In the genomic region with DNA sequence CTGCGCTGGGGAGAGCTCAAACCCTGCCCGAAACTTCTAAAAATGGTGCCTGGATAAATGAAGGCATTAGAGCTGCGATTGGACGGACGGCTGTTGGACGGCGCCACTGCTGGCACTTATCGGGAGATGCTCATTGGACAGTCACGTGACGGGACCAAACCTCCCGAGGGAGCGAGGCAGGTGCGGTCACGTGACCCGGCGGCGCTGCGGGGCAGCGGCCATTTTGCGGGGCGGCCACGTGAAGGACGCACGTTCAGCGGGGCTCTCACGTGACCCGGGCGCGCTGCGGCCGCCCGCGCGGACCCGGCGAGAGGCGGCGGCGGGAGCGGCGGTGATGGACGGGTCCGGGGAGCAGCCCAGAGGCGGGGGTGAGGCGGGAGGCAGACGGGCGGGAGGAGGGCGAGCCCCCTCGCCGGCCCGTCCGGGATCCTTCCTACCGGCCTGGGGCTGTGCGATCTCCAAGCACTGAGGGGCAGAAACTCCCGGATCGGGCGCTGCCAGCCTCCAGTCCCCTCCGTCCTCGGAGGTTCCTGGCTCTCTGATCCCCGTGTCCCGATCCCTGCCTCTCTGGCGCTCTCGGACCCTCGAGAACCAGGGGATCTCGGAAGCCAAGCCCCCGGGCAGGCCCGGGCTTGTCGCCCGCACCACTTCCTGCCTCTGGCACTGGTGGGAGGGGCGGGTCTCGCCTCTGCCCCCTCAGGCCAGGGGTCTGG, we compare ENCODE assay signal across 1 cellular context.
TF ChIP-seq lines count a peak whose summit lies in the region.

A gene (plus strand): TSS at position 281 of the 713 bp plus-strand sequence. CDS start 54 bp downstream, at position 335.

TF ChIP-seq in HepG2, 621 proteins besides CTCF, POLR2A, EP300 and RAD21 (continued from another document and continues in another):
- TF ChIP-seq, protein P1, sequence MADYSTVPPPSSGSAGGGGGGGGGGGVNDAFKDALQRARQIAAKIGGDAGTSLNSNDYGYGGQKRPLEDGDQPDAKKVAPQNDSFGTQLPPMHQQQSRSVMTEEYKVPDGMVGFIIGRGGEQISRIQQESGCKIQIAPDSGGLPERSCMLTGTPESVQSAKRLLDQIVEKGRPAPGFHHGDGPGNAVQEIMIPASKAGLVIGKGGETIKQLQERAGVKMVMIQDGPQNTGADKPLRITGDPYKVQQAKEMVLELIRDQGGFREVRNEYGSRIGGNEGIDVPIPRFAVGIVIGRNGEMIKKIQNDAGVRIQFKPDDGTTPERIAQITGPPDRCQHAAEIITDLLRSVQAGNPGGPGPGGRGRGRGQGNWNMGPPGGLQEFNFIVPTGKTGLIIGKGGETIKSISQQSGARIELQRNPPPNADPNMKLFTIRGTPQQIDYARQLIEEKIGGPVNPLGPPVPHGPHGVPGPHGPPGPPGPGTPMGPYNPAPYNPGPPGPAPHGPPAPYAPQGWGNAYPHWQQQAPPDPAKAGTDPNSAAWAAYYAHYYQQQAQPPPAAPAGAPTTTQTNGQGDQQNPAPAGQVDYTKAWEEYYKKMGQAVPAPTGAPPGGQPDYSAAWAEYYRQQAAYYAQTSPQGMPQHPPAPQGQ (CRISPR knock-in tag; IDR thresholded peaks at IDR 0.05; ENCODE audit: borderline replicate concordance) = no peak
- TF ChIP-seq GATAD2A (CRISPR knock-in tag; IDR thresholded peaks at IDR 0.05) = peak; percentile 23; the same call in 1 of the 2 replicates
- TF ChIP-seq, protein P2, sequence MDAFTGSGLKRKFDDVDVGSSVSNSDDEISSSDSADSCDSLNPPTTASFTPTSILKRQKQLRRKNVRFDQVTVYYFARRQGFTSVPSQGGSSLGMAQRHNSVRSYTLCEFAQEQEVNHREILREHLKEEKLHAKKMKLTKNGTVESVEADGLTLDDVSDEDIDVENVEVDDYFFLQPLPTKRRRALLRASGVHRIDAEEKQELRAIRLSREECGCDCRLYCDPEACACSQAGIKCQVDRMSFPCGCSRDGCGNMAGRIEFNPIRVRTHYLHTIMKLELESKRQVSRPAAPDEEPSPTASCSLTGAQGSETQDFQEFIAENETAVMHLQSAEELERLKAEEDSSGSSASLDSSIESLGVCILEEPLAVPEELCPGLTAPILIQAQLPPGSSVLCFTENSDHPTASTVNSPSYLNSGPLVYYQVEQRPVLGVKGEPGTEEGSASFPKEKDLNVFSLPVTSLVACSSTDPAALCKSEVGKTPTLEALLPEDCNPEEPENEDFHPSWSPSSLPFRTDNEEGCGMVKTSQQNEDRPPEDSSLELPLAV (CRISPR knock-in tag; conservative IDR thresholded peaks at IDR 0.05; ENCODE audit: low read depth) = no peak
- TF ChIP-seq TGIF2 (CRISPR knock-in tag; IDR thresholded peaks at IDR 0.05) = no peak
- no peak for TF ChIP-seq MAF1 (CRISPR knock-in tag; IDR thresholded peaks at IDR 0.05; ENCODE audit: borderline replicate concordance)
- TF ChIP-seq ZNF180 (CRISPR knock-in tag; IDR thresholded peaks at IDR 0.05; ENCODE audit: borderline replicate concordance, low read depth) = no peak
- TF ChIP-seq ZMAT3 (CRISPR knock-in tag; conservative IDR thresholded peaks at IDR 0.05) = no peak; the same call in 1 of the 2 replicates
- TF ChIP-seq SOX6 (IDR thresholded peaks at IDR 0.05) = no peak
- TF ChIP-seq SOX6 (CRISPR knock-in tag; IDR thresholded peaks at IDR 0.05) = peak; percentile 48
- TF ChIP-seq HOXD1 (CRISPR knock-in tag; IDR thresholded peaks at IDR 0.05) = no peak; the same call in none of the 2 replicates
- TF ChIP-seq ZNF703 (CRISPR knock-in tag; IDR thresholded peaks at IDR 0.05; ENCODE audit: borderline replicate concordance) = 0 out of 2 replicates have a peak, but pooled peaks have one; percentile 30
- TF ChIP-seq TOPORS (CRISPR knock-in tag; IDR thresholded peaks at IDR 0.05) = no peak
- no peak for TF ChIP-seq CCAR2 (optimal IDR thresholded peaks at IDR 0.05; ENCODE audit: low read depth, low read length)
- TF ChIP-seq MIER2 (CRISPR knock-in tag; IDR thresholded peaks at IDR 0.05) = no peak
- no peak for TF ChIP-seq KAT2B (IDR thresholded peaks at IDR 0.05; ENCODE audit: borderline replicate concordance, low read depth, low read length)
- TF ChIP-seq HDAC2 (CRISPR knock-in tag; IDR thresholded peaks at IDR 0.05) = no peak; the same call in 1 of the 2 replicates
- peak; percentile 71 for TF ChIP-seq TEAD3 (CRISPR knock-in tag; optimal IDR thresholded peaks at IDR 0.05; ENCODE audit: borderline replicate concordance)
- TF ChIP-seq ZNF430 (CRISPR knock-in tag; IDR thresholded peaks at IDR 0.05) = no peak; the same call in 1 of the 2 replicates
- peak; percentile 70; the same call in 1 of the 2 replicates for TF ChIP-seq CCDC6 (CRISPR knock-in tag; IDR thresholded peaks at IDR 0.05)
- TF ChIP-seq, protein P3, sequence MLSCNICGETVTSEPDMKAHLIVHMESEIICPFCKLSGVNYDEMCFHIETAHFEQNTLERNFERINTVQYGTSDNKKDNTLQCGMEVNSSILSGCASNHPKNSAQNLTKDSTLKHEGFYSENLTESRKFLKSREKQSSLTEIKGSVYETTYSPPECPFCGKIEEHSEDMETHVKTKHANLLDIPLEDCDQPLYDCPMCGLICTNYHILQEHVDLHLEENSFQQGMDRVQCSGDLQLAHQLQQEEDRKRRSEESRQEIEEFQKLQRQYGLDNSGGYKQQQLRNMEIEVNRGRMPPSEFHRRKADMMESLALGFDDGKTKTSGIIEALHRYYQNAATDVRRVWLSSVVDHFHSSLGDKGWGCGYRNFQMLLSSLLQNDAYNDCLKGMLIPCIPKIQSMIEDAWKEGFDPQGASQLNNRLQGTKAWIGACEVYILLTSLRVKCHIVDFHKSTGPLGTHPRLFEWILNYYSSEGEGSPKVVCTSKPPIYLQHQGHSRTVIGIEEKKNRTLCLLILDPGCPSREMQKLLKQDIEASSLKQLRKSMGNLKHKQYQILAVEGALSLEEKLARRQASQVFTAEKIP (CRISPR knock-in tag; IDR thresholded peaks at IDR 0.05; ENCODE audit: borderline replicate concordance) = no peak
- TF ChIP-seq, protein P4, sequence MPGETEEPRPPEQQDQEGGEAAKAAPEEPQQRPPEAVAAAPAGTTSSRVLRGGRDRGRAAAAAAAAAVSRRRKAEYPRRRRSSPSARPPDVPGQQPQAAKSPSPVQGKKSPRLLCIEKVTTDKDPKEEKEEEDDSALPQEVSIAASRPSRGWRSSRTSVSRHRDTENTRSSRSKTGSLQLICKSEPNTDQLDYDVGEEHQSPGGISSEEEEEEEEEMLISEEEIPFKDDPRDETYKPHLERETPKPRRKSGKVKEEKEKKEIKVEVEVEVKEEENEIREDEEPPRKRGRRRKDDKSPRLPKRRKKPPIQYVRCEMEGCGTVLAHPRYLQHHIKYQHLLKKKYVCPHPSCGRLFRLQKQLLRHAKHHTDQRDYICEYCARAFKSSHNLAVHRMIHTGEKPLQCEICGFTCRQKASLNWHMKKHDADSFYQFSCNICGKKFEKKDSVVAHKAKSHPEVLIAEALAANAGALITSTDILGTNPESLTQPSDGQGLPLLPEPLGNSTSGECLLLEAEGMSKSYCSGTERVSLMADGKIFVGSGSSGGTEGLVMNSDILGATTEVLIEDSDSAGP (CRISPR knock-in tag; IDR thresholded peaks at IDR 0.05; ENCODE audit: borderline replicate concordance) = peak; percentile 73
- TF ChIP-seq, protein P5, sequence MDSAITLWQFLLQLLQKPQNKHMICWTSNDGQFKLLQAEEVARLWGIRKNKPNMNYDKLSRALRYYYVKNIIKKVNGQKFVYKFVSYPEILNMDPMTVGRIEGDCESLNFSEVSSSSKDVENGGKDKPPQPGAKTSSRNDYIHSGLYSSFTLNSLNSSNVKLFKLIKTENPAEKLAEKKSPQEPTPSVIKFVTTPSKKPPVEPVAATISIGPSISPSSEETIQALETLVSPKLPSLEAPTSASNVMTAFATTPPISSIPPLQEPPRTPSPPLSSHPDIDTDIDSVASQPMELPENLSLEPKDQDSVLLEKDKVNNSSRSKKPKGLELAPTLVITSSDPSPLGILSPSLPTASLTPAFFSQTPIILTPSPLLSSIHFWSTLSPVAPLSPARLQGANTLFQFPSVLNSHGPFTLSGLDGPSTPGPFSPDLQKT (CRISPR knock-in tag; IDR thresholded peaks at IDR 0.05; ENCODE audit: borderline replicate concordance) = no peak
- no peak for TF ChIP-seq HOXA7 (CRISPR knock-in tag; IDR thresholded peaks at IDR 0.05)
- peak; percentile 87 for TF ChIP-seq GATAD1 (CRISPR knock-in tag; IDR thresholded peaks at IDR 0.05)
- TF ChIP-seq WIZ (CRISPR knock-in tag; IDR thresholded peaks at IDR 0.05) = 0 out of 2 replicates have a peak, but pooled peaks have one; percentile 14
- no peak for TF ChIP-seq RBM22 (optimal IDR thresholded peaks at IDR 0.05; ENCODE audit: low read length)
- no peak for TF ChIP-seq RCOR2 (CRISPR knock-in tag; IDR thresholded peaks at IDR 0.05)
- TF ChIP-seq, protein P6, sequence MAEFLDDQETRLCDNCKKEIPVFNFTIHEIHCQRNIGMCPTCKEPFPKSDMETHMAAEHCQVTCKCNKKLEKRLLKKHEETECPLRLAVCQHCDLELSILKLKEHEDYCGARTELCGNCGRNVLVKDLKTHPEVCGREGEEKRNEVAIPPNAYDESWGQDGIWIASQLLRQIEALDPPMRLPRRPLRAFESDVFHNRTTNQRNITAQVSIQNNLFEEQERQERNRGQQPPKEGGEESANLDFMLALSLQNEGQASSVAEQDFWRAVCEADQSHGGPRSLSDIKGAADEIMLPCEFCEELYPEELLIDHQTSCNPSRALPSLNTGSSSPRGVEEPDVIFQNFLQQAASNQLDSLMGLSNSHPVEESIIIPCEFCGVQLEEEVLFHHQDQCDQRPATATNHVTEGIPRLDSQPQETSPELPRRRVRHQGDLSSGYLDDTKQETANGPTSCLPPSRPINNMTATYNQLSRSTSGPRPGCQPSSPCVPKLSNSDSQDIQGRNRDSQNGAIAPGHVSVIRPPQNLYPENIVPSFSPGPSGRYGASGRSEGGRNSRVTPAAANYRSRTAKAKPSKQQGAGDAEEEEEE (CRISPR knock-in tag; IDR thresholded peaks at IDR 0.05; ENCODE audit: borderline replicate concordance) = 0 out of 2 replicates have a peak, but pooled peaks have one; percentile 40
- TF ChIP-seq BCL6 (CRISPR knock-in tag; IDR thresholded peaks at IDR 0.05) = 0 out of 2 replicates have a peak, but pooled peaks have one; percentile 23
- TF ChIP-seq, protein P7, sequence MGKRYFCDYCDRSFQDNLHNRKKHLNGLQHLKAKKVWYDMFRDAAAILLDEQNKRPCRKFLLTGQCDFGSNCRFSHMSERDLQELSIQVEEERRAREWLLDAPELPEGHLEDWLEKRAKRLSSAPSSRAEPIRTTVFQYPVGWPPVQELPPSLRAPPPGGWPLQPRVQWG (CRISPR knock-in tag; IDR thresholded peaks at IDR 0.05; ENCODE audit: borderline replicate concordance, low read depth) = no peak
- peak; percentile 77; the same call in 1 of the 2 replicates for TF ChIP-seq ZSCAN21 (CRISPR knock-in tag; IDR thresholded peaks at IDR 0.05; ENCODE audit: borderline replicate concordance)
- TF ChIP-seq MXD4 (CRISPR knock-in tag; IDR thresholded peaks at IDR 0.05) = peak; percentile 78; the same call in 1 of the 2 replicates
- peak; percentile 64 for TF ChIP-seq FOXA3 (CRISPR knock-in tag; IDR thresholded peaks at IDR 0.05)
- TF ChIP-seq, protein P8, sequence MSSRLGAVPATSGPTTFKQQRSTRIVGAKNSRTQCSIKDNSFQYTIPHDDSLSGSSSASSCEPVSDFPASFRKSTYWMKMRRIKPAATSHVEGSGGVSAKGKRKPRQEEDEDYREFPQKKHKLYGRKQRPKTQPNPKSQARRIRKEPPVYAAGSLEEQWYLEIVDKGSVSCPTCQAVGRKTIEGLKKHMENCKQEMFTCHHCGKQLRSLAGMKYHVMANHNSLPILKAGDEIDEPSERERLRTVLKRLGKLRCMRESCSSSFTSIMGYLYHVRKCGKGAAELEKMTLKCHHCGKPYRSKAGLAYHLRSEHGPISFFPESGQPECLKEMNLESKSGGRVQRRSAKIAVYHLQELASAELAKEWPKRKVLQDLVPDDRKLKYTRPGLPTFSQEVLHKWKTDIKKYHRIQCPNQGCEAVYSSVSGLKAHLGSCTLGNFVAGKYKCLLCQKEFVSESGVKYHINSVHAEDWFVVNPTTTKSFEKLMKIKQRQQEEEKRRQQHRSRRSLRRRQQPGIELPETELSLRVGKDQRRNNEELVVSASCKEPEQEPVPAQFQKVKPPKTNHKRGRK (CRISPR knock-in tag; IDR thresholded peaks at IDR 0.05) = no peak
- TF ChIP-seq FOXO1 (CRISPR knock-in tag; IDR thresholded peaks at IDR 0.05) = no peak
- TF ChIP-seq RXRA (CRISPR knock-in tag; IDR thresholded peaks at IDR 0.05) = 0 out of 2 replicates have a peak, but pooled peaks have one; percentile 9
- TF ChIP-seq HES4 (CRISPR knock-in tag; IDR thresholded peaks at IDR 0.05; ENCODE audit: borderline replicate concordance) = no peak
- TF ChIP-seq MZF1 (CRISPR knock-in tag; IDR thresholded peaks at IDR 0.05; ENCODE audit: borderline replicate concordance) = no peak
- TF ChIP-seq ZFP41 (CRISPR knock-in tag; IDR thresholded peaks at IDR 0.05; ENCODE audit: borderline replicate concordance) = peak; percentile 70; the same call in 1 of the 2 replicates
- TF ChIP-seq GTF3A (CRISPR knock-in tag; conservative IDR thresholded peaks at IDR 0.05) = no peak
- no peak for TF ChIP-seq HMG20B (CRISPR knock-in tag; conservative IDR thresholded peaks at IDR 0.05)
- TF ChIP-seq ZNF746 (CRISPR knock-in tag; IDR thresholded peaks at IDR 0.05) = no peak
- no peak for TF ChIP-seq ZNF253 (CRISPR knock-in tag; IDR thresholded peaks at IDR 0.05; ENCODE audit: borderline replicate concordance)
- no peak for TF ChIP-seq NCOA5 (CRISPR knock-in tag; IDR thresholded peaks at IDR 0.05)
- TF ChIP-seq ZNF7 (CRISPR knock-in tag; IDR thresholded peaks at IDR 0.05) = no peak
- TF ChIP-seq, protein P9, sequence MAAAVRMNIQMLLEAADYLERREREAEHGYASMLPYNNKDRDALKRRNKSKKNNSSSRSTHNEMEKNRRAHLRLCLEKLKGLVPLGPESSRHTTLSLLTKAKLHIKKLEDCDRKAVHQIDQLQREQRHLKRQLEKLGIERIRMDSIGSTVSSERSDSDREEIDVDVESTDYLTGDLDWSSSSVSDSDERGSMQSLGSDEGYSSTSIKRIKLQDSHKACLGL (CRISPR knock-in tag; IDR thresholded peaks at IDR 0.05) = peak; percentile 78
- TF ChIP-seq ZNF644 (CRISPR knock-in tag; IDR thresholded peaks at IDR 0.05; ENCODE audit: low read depth) = no peak
- TF ChIP-seq BRCA1 (CRISPR knock-in tag; IDR thresholded peaks at IDR 0.05) = no peak
- TF ChIP-seq SP5 (CRISPR knock-in tag; IDR thresholded peaks at IDR 0.05; ENCODE audit: borderline replicate concordance, low read depth) = no peak
- TF ChIP-seq ZNF546 (CRISPR knock-in tag; conservative IDR thresholded peaks at IDR 0.05) = no peak
- no peak for TF ChIP-seq ATF1 (CRISPR knock-in tag; IDR thresholded peaks at IDR 0.05)
- TF ChIP-seq ZNF883 (CRISPR knock-in tag; IDR thresholded peaks at IDR 0.05; ENCODE audit: not compliant biosample characterization) = no peak
- peak; percentile 37 for TF ChIP-seq ELF3 (CRISPR knock-in tag; IDR thresholded peaks at IDR 0.05)
- no peak; the same call in 1 of the 2 replicates for TF ChIP-seq AKAP8 (CRISPR knock-in tag; IDR thresholded peaks at IDR 0.05)
- TF ChIP-seq ZNF605 (CRISPR knock-in tag; IDR thresholded peaks at IDR 0.05) = no peak; the same call in none of the 2 replicates
- TF ChIP-seq, protein P10, sequence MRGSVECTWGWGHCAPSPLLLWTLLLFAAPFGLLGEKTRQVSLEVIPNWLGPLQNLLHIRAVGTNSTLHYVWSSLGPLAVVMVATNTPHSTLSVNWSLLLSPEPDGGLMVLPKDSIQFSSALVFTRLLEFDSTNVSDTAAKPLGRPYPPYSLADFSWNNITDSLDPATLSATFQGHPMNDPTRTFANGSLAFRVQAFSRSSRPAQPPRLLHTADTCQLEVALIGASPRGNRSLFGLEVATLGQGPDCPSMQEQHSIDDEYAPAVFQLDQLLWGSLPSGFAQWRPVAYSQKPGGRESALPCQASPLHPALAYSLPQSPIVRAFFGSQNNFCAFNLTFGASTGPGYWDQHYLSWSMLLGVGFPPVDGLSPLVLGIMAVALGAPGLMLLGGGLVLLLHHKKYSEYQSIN (CRISPR knock-in tag; IDR thresholded peaks at IDR 0.05; ENCODE audit: borderline replicate concordance) = no peak
